Comparison of ENCODE assay signal across 8 cellular contexts in genomic region chr7:129615018-129615417, GRCh38. TPM values are rescaled to one million over a fixed set of nuclear protein-coding genes. Genes with fewer than 3 reads are reported as not detected.
DNase-seq lines count a peak whose midpoint lies in the region; ATAC-seq and TF ChIP-seq lines count a peak whose summit lies in the region.

No MANE protein-coding gene starts in this region.

- no peaks in the 10 kb centered on the region for H3K36me3 ChIP-seq in muscle layer of duodenum (ENCODE audit: control insufficient read depth in 1 of 2, insufficient read depth in 2 of 2, low read length in 2 of 2)
- no peaks in the 10 kb centered on the region for H3K36me3 ChIP-seq in right atrium auricular region

- H3K9me3 ChIP-seq in muscle layer of duodenum (ENCODE audit: control insufficient read depth in 1 of 2, low read length in 2 of 2) (no peaks in the 10 kb centered on the region), right atrium auricular region (no peaks in the 10 kb centered on the region)

- ATAC-seq in GM18508 (IDR thresholded peaks at IDR 0.05; ENCODE audit: insufficient read depth, unreplicated experiment) (peak; percentile 36), HG02870 (IDR thresholded peaks at IDR 0.05; ENCODE audit: unreplicated experiment) (peak; percentile 40)

- H3K4me1 ChIP-seq in muscle layer of duodenum (ENCODE audit: control insufficient read depth in 1 of 2, insufficient read depth in 2 of 2, low read length in 2 of 2) (peaks cover 18 to 26% of the 10 kb centered on the region in 2 donors), right atrium auricular region (peaks cover 0 to 40% of the 10 kb centered on the region in 2 donors)

- H3K27me3 ChIP-seq in muscle layer of duodenum (ENCODE audit: low read depth, low read length) = no peaks in the 10 kb centered on the region
- no peaks in the 10 kb centered on the region for H3K27me3 ChIP-seq in right atrium auricular region

- no peak for TF ChIP-seq CTCF in right atrium auricular region (IDR thresholded peaks at IDR 0.05)

- DNase-seq in SIG-M5 treated with dmso at 0.1 percent for 504 hours (lab: John Stamatoyannopoulos, UW; ENCODE audit: unreplicated experiment) (peak; percentile 81), NCI-H2029 (lab: John Stamatoyannopoulos, UW) (no peak), right atrium auricular region (ENCODE audit: low spot score) (no peak), C1 segment of cervical spinal cord (lab: John Stamatoyannopoulos, UW) (no peak), NCI-H1694 treated with DMSO at 0.1 percent for 48 hours (lab: John Stamatoyannopoulos, UW) (no peak)

- H3K27ac ChIP-seq in muscle layer of duodenum (ENCODE audit: low read length) (peak overlapping the region; percentile 28), right atrium auricular region (no peak overlapping the region)

- H3K4me3 ChIP-seq in muscle layer of duodenum (ENCODE audit: low read depth in 1 of 2, low read length in 2 of 2) (no peak overlapping the region), right atrium auricular region (no peak overlapping the region)

RNA-seq across cellular contexts. Expression of gene NRF1, which starts 3.5 kb away (rescaled TPM):
- 10 to 100 TPM; 14.9 to 21.2 TPM for total RNA-seq in right atrium auricular region
